In the genomic region with DNA sequence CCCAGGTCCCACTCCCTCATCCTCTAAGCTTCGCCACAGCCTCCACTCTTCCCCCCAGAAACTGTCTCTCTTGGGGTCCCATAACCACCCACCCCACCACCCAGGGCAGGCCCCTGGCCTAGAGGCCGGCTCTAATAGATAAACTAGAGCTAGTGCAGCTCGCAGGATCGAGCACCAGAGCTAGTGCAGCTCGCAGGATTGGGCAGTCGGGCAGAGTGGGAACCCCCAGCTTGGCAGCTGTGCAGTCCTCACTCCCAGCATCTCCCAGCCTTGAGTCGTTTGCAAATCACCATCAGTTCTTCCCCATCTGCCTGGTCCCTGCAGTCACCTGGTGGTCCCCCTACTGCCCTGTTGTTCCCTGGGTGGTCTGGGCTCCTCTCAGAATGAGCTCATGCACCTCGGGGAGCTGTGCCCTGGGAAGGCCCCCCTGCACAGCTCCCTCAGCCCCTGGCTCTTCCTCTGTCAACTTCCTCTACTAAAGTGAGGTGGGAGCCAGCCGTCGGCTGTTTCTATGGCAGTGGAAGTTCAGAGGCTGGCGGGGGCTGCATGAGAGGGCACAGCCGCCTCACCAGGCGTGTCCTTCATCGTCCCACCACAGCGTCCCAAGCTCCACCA, we compare ENCODE assay signal across 21 cellular contexts. TPM values are rescaled to one million over a fixed set of nuclear protein-coding genes. Genes with fewer than 3 reads are reported as not detected.
DNase-seq lines count a peak whose midpoint lies in the region; ATAC-seq, FAIRE-seq and TF ChIP-seq lines count a peak whose summit lies in the region.
"Had no signal": no experiment of that assay in that cellular context is flagged by ENCODE, and none has a peak within 500 bp of the region (broad histone marks: within the 10 kb centered on the region; RNA-seq: fewer than 3 reads in every experiment).

No MANE protein-coding gene starts in this region.

- no peaks in the 10 kb centered on the region for H3K4me1 Mint-ChIP-seq in activated CD8-positive, alpha-beta memory T cell treated with anti-CD3 and anti-CD28 coated beads, Interleukin-2, amount 10 ng/mL, durations not matched to agents 7 days and 5 days
- H3K4me1 Mint-ChIP-seq in nephron, result peaks cover 10% of the 10 kb centered on the region
- H3K4me1 Mint-ChIP-seq in T-helper 2 cell treated with Interferon-gamma antibody and Interleukin-4, amounts not matched to agents 5 μg/mL and 100 μg/mL, for 36 hours (ENCODE audit: low read depth), result no peaks in the 10 kb centered on the region

- no peak for FAIRE-seq in D721Med (lab: Jason Lieb, UNC)
- FAIRE-seq: GM12878, HTR-8/SVneo had no signal

- no peak overlapping the region for H3K4me3 ChIP-seq in esophagus muscularis mucosa
- H3K4me3 ChIP-seq in upper lobe of right lung, result no peak overlapping the region
- H3K4me3 ChIP-seq: GM12878, PC-9 had no signal

- H3K36me3 Mint-ChIP-seq in activated CD8-positive, alpha-beta memory T cell treated with anti-CD3 and anti-CD28 coated beads, Interleukin-2, amount 10 ng/mL, durations not matched to agents 7 days and 5 days, result no peaks in the 10 kb centered on the region
- H3K36me3 Mint-ChIP-seq in nephron (ENCODE audit: low read depth), result no peaks in the 10 kb centered on the region
- H3K36me3 Mint-ChIP-seq in T-helper 2 cell treated with Interferon-gamma antibody and Interleukin-4, amounts not matched to agents 5 μg/mL and 100 μg/mL, for 36 hours (ENCODE audit: low read depth), result no peaks in the 10 kb centered on the region
- H3K36me3 Mint-ChIP-seq: CD8-positive, alpha-beta T cell had no signal

- H3K36me3 ChIP-seq in esophagus muscularis mucosa (no peaks in the 10 kb centered on the region), upper lobe of right lung (no peaks in the 10 kb centered on the region)

- no peak overlapping the region for H3K4me3 Mint-ChIP-seq in activated CD8-positive, alpha-beta memory T cell treated with anti-CD3 and anti-CD28 coated beads, Interleukin-2, amount 10 ng/mL, durations not matched to agents 7 days and 5 days
- no peak overlapping the region for H3K4me3 Mint-ChIP-seq in nephron
- no peak overlapping the region for H3K4me3 Mint-ChIP-seq in T-helper 2 cell treated with Interferon-gamma antibody and Interleukin-4, amounts not matched to agents 5 μg/mL and 100 μg/mL, for 36 hours
- H3K4me3 Mint-ChIP-seq: CD8-positive, alpha-beta T cell had no signal

- H3K4me1 ChIP-seq in esophagus muscularis mucosa, result no peaks in the 10 kb centered on the region
- no peaks in the 10 kb centered on the region for H3K4me1 ChIP-seq in upper lobe of right lung

- H3K9me3 ChIP-seq in esophagus muscularis mucosa (no peaks in the 10 kb centered on the region), upper lobe of right lung (no peaks in the 10 kb centered on the region)

- intact Hi-C loops in esophagus muscularis mucosa (cut with DNase I), result no loop called here
- intact Hi-C loops in upper lobe of right lung (cut with DNase I), result no loop called here

- peak; percentile 8 for DNase-seq in activated CD8-positive, alpha-beta memory T cell treated with anti-CD3 and anti-CD28 coated beads, Interleukin-2, amount 10 ng/mL, durations not matched to agents 7 days and 5 days
- no peak for DNase-seq in activated CD8-positive, alpha-beta memory T cell treated with anti-CD3 and anti-CD28 coated beads, Interleukin-2, amount 50 U/mL, for 48 hours
- DNase-seq in esophagus muscularis mucosa (ENCODE audit: extremely low spot score) (peak; percentile 70), upper lobe of right lung (peak; percentile 47), D721Med (ENCODE audit: insufficient read length, low spot score) (no peak), NCI-H2196 (lab: John Stamatoyannopoulos, UW; ENCODE audit: unreplicated experiment) (no peak)
- DNase-seq in T-helper 2 cell treated with Interferon-gamma antibody and Interleukin-4, amounts not matched to agents 5 μg/mL and 100 μg/mL, for 36 hours (ENCODE audit: low spot score), result no peak
- DNase-seq: 8988T; CD8-positive, alpha-beta T cell; DMS 273 treated with DMSO at 0.1 percent for 48 hours; GDM1; NCI-H1436 treated with DMSO at 0.1 percent for 48 hours; NCI-H2081; NCI-H510A treated with DMSO at 0.1 percent for 48 hours; NCI-H82; PC-9 had no signal

- WGBS in esophagus muscularis mucosa, result 50% methylated on average over 9 of the region's 15 CpGs

- H3K9me3 Mint-ChIP-seq in activated CD8-positive, alpha-beta memory T cell treated with anti-CD3 and anti-CD28 coated beads, Interleukin-2, amount 10 ng/mL, durations not matched to agents 7 days and 5 days (ENCODE audit: low read depth), result no peaks in the 10 kb centered on the region
- H3K9me3 Mint-ChIP-seq in nephron, result peaks cover under 1% of the 10 kb centered on the region
- H3K9me3 Mint-ChIP-seq in T-helper 2 cell treated with Interferon-gamma antibody and Interleukin-4, amounts not matched to agents 5 μg/mL and 100 μg/mL, for 36 hours, result peaks cover 1% of the 10 kb centered on the region

- ATAC-seq in activated CD8-positive, alpha-beta memory T cell treated with anti-CD3 and anti-CD28 coated beads, Interleukin-2, amount 10 ng/mL, durations not matched to agents 7 days and 5 days, result no peak
- no peak for ATAC-seq in upper lobe of right lung
- ATAC-seq: CD8-positive, alpha-beta T cell; GM12878; HCT116 had no signal

- TF ChIP-seq POLR2A in esophagus muscularis mucosa (IDR thresholded peaks at IDR 0.05; ENCODE audit: low read depth), result no peak

- no peak for TF ChIP-seq CTCF in esophagus muscularis mucosa (IDR thresholded peaks at IDR 0.05)
- no peak for TF ChIP-seq CTCF in nephron (IDR thresholded peaks at IDR 0.05; ENCODE audit: unreplicated experiment in 3 of 3)
- no peak for TF ChIP-seq CTCF in upper lobe of right lung (IDR thresholded peaks at IDR 0.05)
- no peak for TF ChIP-seq CTCF in D721Med (IDR thresholded peaks at IDR 0.05; ENCODE audit: insufficient read depth, missing control alignments)

- TF ChIP-seq EP300 in esophagus muscularis mucosa (IDR thresholded peaks at IDR 0.05), result no peak

- CTCF ChIA-PET in activated CD8-positive, alpha-beta memory T cell treated with anti-CD3 and anti-CD28 coated beads, Interleukin-2, amount 10 ng/mL, durations not matched to agents 7 days and 5 days (lab: Charles Lee), result no interaction called here

- H3K27me3 ChIP-seq in esophagus muscularis mucosa, result peaks cover 0 to 56% (median 0%) of the 10 kb centered on the region in 4 donors
- H3K27me3 ChIP-seq in upper lobe of right lung, result no peaks in the 10 kb centered on the region

- H3K27me3 Mint-ChIP-seq in activated CD8-positive, alpha-beta memory T cell treated with anti-CD3 and anti-CD28 coated beads, Interleukin-2, amount 10 ng/mL, durations not matched to agents 7 days and 5 days, result peaks cover 2% of the 10 kb centered on the region
- H3K27me3 Mint-ChIP-seq in nephron (ENCODE audit: low read depth), result peaks cover 36% of the 10 kb centered on the region
- H3K27me3 Mint-ChIP-seq in T-helper 2 cell treated with Interferon-gamma antibody and Interleukin-4, amounts not matched to agents 5 μg/mL and 100 μg/mL, for 36 hours (ENCODE audit: low read depth), result no peaks in the 10 kb centered on the region

- H3K27ac ChIP-seq in esophagus muscularis mucosa (replicated peaks in 1 of 4) (no peak overlapping the region), upper lobe of right lung (no peak overlapping the region)
- H3K27ac ChIP-seq: HL-60, PC-9 had no signal

- H3K27ac Mint-ChIP-seq in activated CD8-positive, alpha-beta memory T cell treated with anti-CD3 and anti-CD28 coated beads, Interleukin-2, amount 10 ng/mL, durations not matched to agents 7 days and 5 days, result no peak overlapping the region
- peak overlapping the region in 2 of 3 experiments; percentile 38 to 50 for H3K27ac Mint-ChIP-seq in nephron
- H3K27ac Mint-ChIP-seq in T-helper 2 cell treated with Interferon-gamma antibody and Interleukin-4, amounts not matched to agents 5 μg/mL and 100 μg/mL, for 36 hours, result no peak overlapping the region
- H3K27ac Mint-ChIP-seq: CD8-positive, alpha-beta T cell had no signal

RNA-seq across cellular contexts. Expression of gene SHANK2, which starts 15.5 kb away (rescaled TPM):
- total RNA-seq in activated CD8-positive, alpha-beta memory T cell treated with anti-CD3 and anti-CD28 coated beads, Interleukin-2, amount 10 ng/mL, durations not matched to agents 7 days and 5 days, result not detected
- 10 to 100 TPM; 10.8 to 25.3 (median 15.6) TPM for total RNA-seq in esophagus muscularis mucosa
- total RNA-seq in upper lobe of right lung, result 62.5 TPM
- total RNA-seq: CD8-positive, alpha-beta T cell had no signal

Comparison
In these comparisons a context has a peak if more than half of its experiments do, and no peak if none do; other contexts are left out.
1. DNase-seq: peak in activated CD8-positive, alpha-beta memory T cell treated with anti-CD3 and anti-CD28 coated beads, Interleukin-2, amount 10 ng/mL, durations not matched to agents 7 days and 5 days (single experiment), esophagus muscularis mucosa (single experiment) and upper lobe of right lung (single experiment); none in activated CD8-positive, alpha-beta memory T cell treated with anti-CD3 and anti-CD28 coated beads, Interleukin-2, amount 50 U/mL, for 48 hours (single experiment), D721Med (single experiment), T-helper 2 cell treated with Interferon-gamma antibody and Interleukin-4, amounts not matched to agents 5 μg/mL and 100 μg/mL, for 36 hours (single experiment) and NCI-H2196 (single experiment).
2. H3K27ac Mint-ChIP-seq: peak in nephron (2 of 3); none in activated CD8-positive, alpha-beta memory T cell treated with anti-CD3 and anti-CD28 coated beads, Interleukin-2, amount 10 ng/mL, durations not matched to agents 7 days and 5 days (single experiment) and T-helper 2 cell treated with Interferon-gamma antibody and Interleukin-4, amounts not matched to agents 5 μg/mL and 100 μg/mL, for 36 hours (single experiment).
3. RNA of gene SHANK2, which starts 15.5 kb away (total RNA-seq): 62.5 TPM in upper lobe of right lung (single experiment) and 10.8 to 25.3 TPM in esophagus muscularis mucosa; not detected in activated CD8-positive, alpha-beta memory T cell treated with anti-CD3 and anti-CD28 coated beads, Interleukin-2, amount 10 ng/mL, durations not matched to agents 7 days and 5 days; every median in the first group is over 10 times any median in the second.